Comparison of ENCODE assay signal across 15 cellular contexts in genomic region chr5:31193026-31193425, GRCh38. TPM values are rescaled to one million over a fixed set of nuclear protein-coding genes. Genes with fewer than 3 reads are reported as not detected.
DNase-seq lines count a peak whose midpoint lies in the region; ATAC-seq, FAIRE-seq and TF ChIP-seq lines count a peak whose summit lies in the region.
"Had no signal": no experiment of that assay in that cellular context is flagged by ENCODE, and none has a peak within 500 bp of the region (broad histone marks: within the 10 kb centered on the region; RNA-seq: fewer than 3 reads in every experiment).

No MANE protein-coding gene starts in this region.

- H3K4me3 Mint-ChIP-seq in T-helper 2 cell treated with Interferon-gamma antibody and Interleukin-4, amounts not matched to agents 5 μg/mL and 100 μg/mL, for 36 hours: no peak overlapping the region
- H3K4me3 Mint-ChIP-seq: dendritic cell treated with granulocyte-macrophage colony-stimulating factor and Interleukin-4, amounts not matched to agents 40 ng/mL and 50 ng/mL, for 4 days had no signal

- H3K9me2 ChIP-seq in SK-N-SH: no peaks in the 10 kb centered on the region

- POLR2A ChIA-PET in SK-N-SH (lab: Yijun Ruan, JAX): no interaction called here

- H3K36me3 ChIP-seq in SK-N-SH (replicated peaks in 1 of 2; ENCODE audit: control insufficient read depth in 1 of 2, insufficient read depth in 2 of 2, low read length in 1 of 2) (no peaks in the 10 kb centered on the region), brain microvascular endothelial cell (replicated peaks) (no peaks in the 10 kb centered on the region), kidney (ENCODE audit: control insufficient read depth in 1 of 2, insufficient read depth in 2 of 2, low read length in 2 of 2) (no peaks in the 10 kb centered on the region), subcutaneous abdominal adipose tissue (ENCODE audit: control insufficient read depth in 5 of 5, insufficient read depth in 5 of 5, low read length in 5 of 5) (no peaks in the 10 kb centered on the region)
- H3K36me3 ChIP-seq: uterus had no signal

- H3K36me3 Mint-ChIP-seq in T-helper 2 cell treated with Interferon-gamma antibody and Interleukin-4, amounts not matched to agents 5 μg/mL and 100 μg/mL, for 36 hours (ENCODE audit: low read depth): no peaks in the 10 kb centered on the region

- no peak overlapping the region for H3K4me3 ChIP-seq in SK-N-SH (ENCODE audit: low read depth in 2 of 2, low read length in 1 of 2)
- peak overlapping the region; percentile 75 for H3K4me3 ChIP-seq in brain microvascular endothelial cell (ENCODE audit: low read depth, low read length)
- peak overlapping the region; percentile 31 to 42 for H3K4me3 ChIP-seq in kidney (ENCODE audit: low read length in 2 of 2)
- peak overlapping the region in 3 of 5 donors; percentile 54 to 65 (median 63) for H3K4me3 ChIP-seq in subcutaneous abdominal adipose tissue (ENCODE audit: low read depth in 1 of 5, low read length in 5 of 5)
- H3K4me3 ChIP-seq: PC-9 had no signal

- TF ChIP-seq EP300 in SK-N-SH (IDR thresholded peaks at IDR 0.05; ENCODE audit: borderline replicate concordance in 1 of 2, low read depth in 1 of 2, low read length in 1 of 2): no peak

- H3K27ac ChIP-seq in SK-N-SH (ENCODE audit: low read depth in 2 of 2, low read length in 1 of 2) (no peak overlapping the region), brain microvascular endothelial cell (peak overlapping the region; percentile 75), kidney (ENCODE audit: low read depth in 2 of 2, low read length in 2 of 2) (no peak overlapping the region), subcutaneous abdominal adipose tissue (ENCODE audit: low read depth, low read length) (no peak overlapping the region)
- H3K27ac ChIP-seq: PC-9, VCaP had no signal

- intact Hi-C loops in kidney (cut with DNase I): no loop called here

- TF ChIP-seq CTCF in SK-N-SH (IDR thresholded peaks at IDR 0.05) (no peak), brain microvascular endothelial cell (IDR thresholded peaks at IDR 0.05; ENCODE audit: low read depth, low read length, missing control alignments) (no peak), kidney (IDR thresholded peaks at IDR 0.05; ENCODE audit: borderline replicate concordance, extremely low read depth, insufficient read depth) (no peak)

- H3K9me3 ChIP-seq in SK-N-SH: no peaks in the 10 kb centered on the region
- H3K9me3 ChIP-seq in kidney (ENCODE audit: control insufficient read depth in 1 of 2, low read length in 2 of 2): no peaks in the 10 kb centered on the region
- H3K9me3 ChIP-seq in subcutaneous abdominal adipose tissue (ENCODE audit: control insufficient read depth in 5 of 5, low read length in 5 of 5): no peaks in the 10 kb centered on the region
- H3K9me3 ChIP-seq: uterus had no signal

- H3K4me2 ChIP-seq in SK-N-SH: peak overlapping the region; percentile 84
- H3K4me2 ChIP-seq: PC-9 had no signal

- H3K9ac ChIP-seq in SK-N-SH (no peak overlapping the region), kidney (ENCODE audit: low read length in 2 of 2) (no peak overlapping the region), subcutaneous abdominal adipose tissue (ENCODE audit: low read length in 5 of 5) (no peak overlapping the region)

- H3K4me1 Mint-ChIP-seq in T-helper 2 cell treated with Interferon-gamma antibody and Interleukin-4, amounts not matched to agents 5 μg/mL and 100 μg/mL, for 36 hours (ENCODE audit: low read depth): peaks cover 2% of the 10 kb centered on the region

- no peak for TF ChIP-seq RAD21 in SK-N-SH (IDR thresholded peaks at IDR 0.05; ENCODE audit: low read length)

- H4K20me1 ChIP-seq in SK-N-SH (ENCODE audit: insufficient read depth): no peaks in the 10 kb centered on the region

- in situ Hi-C loops in brain microvascular endothelial cell (cut with HindIII; ENCODE audit: low pct_ligation_motif_present, low sequenced_read_pairs): no loop called here

- H3F3A ChIP-seq in SK-N-SH (replicated peaks; ENCODE audit: insufficient read depth): peaks cover 8% of the 10 kb centered on the region

- H3K4me1 ChIP-seq in SK-N-SH (ENCODE audit: control insufficient read depth in 1 of 2, insufficient read depth in 2 of 2, low read depth in 1 of 2, low read length in 1 of 2) (peaks cover 0 to 3% of the 10 kb centered on the region in 2 experiments; a peak in 1 of 4 replicates), kidney (ENCODE audit: control insufficient read depth in 1 of 2, insufficient read depth in 1 of 2, low read depth in 1 of 2, low read length in 2 of 2) (peaks cover 4 to 7% of the 10 kb centered on the region in 2 donors), subcutaneous abdominal adipose tissue (ENCODE audit: control insufficient read depth in 5 of 5, insufficient read depth in 5 of 5, low read length in 5 of 5) (peaks cover 3 to 18% (median 13%) of the 10 kb centered on the region in 5 donors)
- H3K4me1 ChIP-seq: uterus had no signal

- CTCF ChIA-PET in SK-N-SH (lab: Yijun Ruan, JAX): interaction anchor here (0.9 to 1.9 kb wide), 2 partner anchors 39 to 77 kb away, joined by 4 to 7 read pairs; no protein-coding TSS in a partner anchor

- no peaks in the 10 kb centered on the region for H3K9me3 Mint-ChIP-seq in T-helper 2 cell treated with Interferon-gamma antibody and Interleukin-4, amounts not matched to agents 5 μg/mL and 100 μg/mL, for 36 hours
- H3K9me3 Mint-ChIP-seq: dendritic cell treated with granulocyte-macrophage colony-stimulating factor and Interleukin-4, amounts not matched to agents 40 ng/mL and 50 ng/mL, for 4 days had no signal

- no peak overlapping the region for H3K27ac Mint-ChIP-seq in T-helper 2 cell treated with Interferon-gamma antibody and Interleukin-4, amounts not matched to agents 5 μg/mL and 100 μg/mL, for 36 hours
- H3K27ac Mint-ChIP-seq: dendritic cell treated with granulocyte-macrophage colony-stimulating factor and Interleukin-4, amounts not matched to agents 40 ng/mL and 50 ng/mL, for 4 days had no signal

- no peak for ATAC-seq in SK-N-SH treated with all-trans-retinoic acid at 6 μM for 48 hours
- no peak for ATAC-seq in HG02610 (IDR thresholded peaks at IDR 0.05; ENCODE audit: unreplicated experiment)

- no peaks in the 10 kb centered on the region for H3K79me2 ChIP-seq in SK-N-SH (ENCODE audit: insufficient read depth)

- no peak for DNase-seq in SK-N-SH
- DNase-seq in brain microvascular endothelial cell: no peak
- DNase-seq in kidney: no peak
- DNase-seq in UCSD-AML1 (lab: John Stamatoyannopoulos, UW; ENCODE audit: unreplicated experiment): no peak
- no peak for DNase-seq in T-helper 2 cell treated with Interferon-gamma antibody and Interleukin-4, amounts not matched to agents 5 μg/mL and 100 μg/mL, for 36 hours (ENCODE audit: low spot score)
- DNase-seq: DND-41, NCI-H187, PC-9 had no signal

- peaks cover 44% of the 10 kb centered on the region for H3K27me3 Mint-ChIP-seq in T-helper 2 cell treated with Interferon-gamma antibody and Interleukin-4, amounts not matched to agents 5 μg/mL and 100 μg/mL, for 36 hours (ENCODE audit: low read depth)

- peak overlapping the region; percentile 76; the same call in 1 of the 2 replicates for H2AFZ ChIP-seq in SK-N-SH (ENCODE audit: low read depth)
- H2AFZ ChIP-seq: PC-9 had no signal

- WGBS in SK-N-SH (ENCODE audit: low lambda C conversion rate): 37% methylated on average over 10 of the region's 10 CpGs

- peaks cover 39% of the 10 kb centered on the region for H3K27me3 ChIP-seq in SK-N-SH (ENCODE audit: insufficient read depth)
- H3K27me3 ChIP-seq in brain microvascular endothelial cell (replicated peaks): no peaks in the 10 kb centered on the region
- peaks cover 7 to 21% (median 13%) of the 10 kb centered on the region in 5 donors for H3K27me3 ChIP-seq in subcutaneous abdominal adipose tissue (ENCODE audit: control insufficient read depth in 5 of 5, insufficient read depth in 4 of 5, low read length in 5 of 5)

- no peak for FAIRE-seq in kidney (lab: Jason Lieb, UNC)
- FAIRE-seq: A204.1 had no signal

TF ChIP-seq in SK-N-SH, 30 proteins besides CTCF, POLR2A, EP300 and RAD21 (continues in another document):
- TF ChIP-seq ZBTB33 (IDR thresholded peaks at IDR 0.05; ENCODE audit: borderline replicate concordance, low read depth) (no peak), JUND (IDR thresholded peaks at IDR 0.05) (no peak), YY1 (IDR thresholded peaks at IDR 0.05; ENCODE audit: low read depth) (no peak)

TF ChIP-seq in SK-N-SH treated with all-trans-retinoic acid at 6 μM for 48 hours, 23 proteins besides CTCF, POLR2A, EP300 and RAD21:
- no peak for TF ChIP-seq ESRRG (CRISPR knock-in tag; IDR thresholded peaks at IDR 0.05)
- TF ChIP-seq TOX (CRISPR knock-in tag; IDR thresholded peaks at IDR 0.05; ENCODE audit: borderline replicate concordance): no peak
- no peak for TF ChIP-seq GLIS3 (CRISPR knock-in tag; IDR thresholded peaks at IDR 0.05)
- TF ChIP-seq BACH2 (CRISPR knock-in tag; IDR thresholded peaks at IDR 0.05; ENCODE audit: borderline replicate concordance): no peak

RNA-seq across cellular contexts. Expression of gene CDH6, which starts 0.5 kb away (rescaled TPM):
- polyA plus RNA-seq in SK-N-SH (2012; rRNA removed): 1.1 and 1.4 TPM in 2 replicates
- 0.93 and 0.96 TPM in 2 replicates for polyA plus RNA-seq in SK-N-SH (2012; cell fraction: cytosol; rRNA removed)
- 0.42 and 0.94 TPM in 2 replicates for polyA plus RNA-seq in SK-N-SH (2012; cell fraction: nucleus; rRNA removed)
- 196 TPM for total RNA-seq in kidney
- polyA plus RNA-seq in kidney (ENCODE audit: insufficient read depth, low read depth, low replicate concordance): 21.8 TPM
- total RNA-seq: PC-9 had no signal

Comparison
In these comparisons a context has a peak if more than half of its experiments do, and no peak if none do; other contexts are left out.
1. H3K4me3 ChIP-seq: peak in brain microvascular endothelial cell (single experiment), kidney (2 of 2) and subcutaneous abdominal adipose tissue (3 of 5); none in SK-N-SH (0 of 2).